ENCODE assay signal across 9 cellular contexts in genomic region chr9:81113408-81114124, GRCh38.
A peak's percentile ranks its signal among the peaks of the same experiment; 100 is the strongest.
DNase-seq lines count a peak whose midpoint lies in the region; ATAC-seq and TF ChIP-seq lines count a peak whose summit lies in the region.
"Had no signal": no experiment of that assay in that cellular context is flagged by ENCODE, and none has a peak within 500 bp of the region (broad histone marks: within the 10 kb centered on the region; RNA-seq: fewer than 3 reads in every experiment).

No MANE protein-coding gene starts in this region.

- POLR2A ChIA-PET in naive thymus-derived CD8-positive, alpha-beta T cell (lab: Charles Lee): no interaction called here

- peak overlapping the region; percentile 59 for H3K4me2 ChIP-seq in KMS-11

- peaks cover 24% of the 10 kb centered on the region for H3K4me1 ChIP-seq in KMS-11 (ENCODE audit: low read depth, poor library complexity, severe bottlenecking)
- H3K4me1 ChIP-seq in adrenal gland (replicated peaks in 1 of 2): no peaks in the 10 kb centered on the region
- H3K4me1 ChIP-seq in esophagus squamous epithelium: peaks cover 0 to 6% (median 0%) of the 10 kb centered on the region in 3 donors
- H3K4me1 ChIP-seq in tibial artery: no peaks in the 10 kb centered on the region
- H3K4me1 ChIP-seq: ascending aorta had no signal

- peaks cover 0 to 3% (median 0%) of the 10 kb centered on the region in 9 donors for H3K9me3 Mint-ChIP-seq in naive thymus-derived CD8-positive, alpha-beta T cell

- H3K36me3 ChIP-seq in KMS-11 (ENCODE audit: insufficient read depth) (no peaks in the 10 kb centered on the region), adrenal gland (replicated peaks in 1 of 2) (no peaks in the 10 kb centered on the region), esophagus squamous epithelium (no peaks in the 10 kb centered on the region), tibial artery (no peaks in the 10 kb centered on the region)
- H3K36me3 ChIP-seq: ascending aorta had no signal

- no peaks in the 10 kb centered on the region for H4K20me1 ChIP-seq in KMS-11 (ENCODE audit: insufficient read depth)

- intact Hi-C loops in adrenal gland (cut with DNase I) (no loop called here), esophagus squamous epithelium (cut with DNase I) (no loop called here), tibial artery (cut with DNase I; ENCODE audit: low total_unique reads) (no loop called here)

- H3K27ac Mint-ChIP-seq in naive thymus-derived CD8-positive, alpha-beta T cell: peak overlapping the region in 7 of 10 donors; percentile 2 to 55 (median 11)

- H3K4me3 Mint-ChIP-seq in naive thymus-derived CD8-positive, alpha-beta T cell: peak overlapping the region in 8 of 10 donors; percentile 0 to 64 (median 24)

- WGBS in adrenal gland, 4 donors: 70 to 75% (median 72%) methylated on average over 7 of the region's 7 CpGs
- 58 to 76% methylated on average over 7 of the region's 7 CpGs for WGBS in esophagus squamous epithelium, 2 donors

- no peak for TF ChIP-seq CTCF in KMS-11 (conservative IDR thresholded peaks at IDR 0.05; ENCODE audit: low read depth, low read length)
- TF ChIP-seq CTCF in adrenal gland (IDR thresholded peaks at IDR 0.05): no peak
- no peak for TF ChIP-seq CTCF in esophagus squamous epithelium (IDR thresholded peaks at IDR 0.05)
- TF ChIP-seq CTCF in tibial artery (IDR thresholded peaks at IDR 0.05): no peak

- peak overlapping the region; percentile 58 for H3K27ac ChIP-seq in KMS-11
- H3K27ac ChIP-seq in adrenal gland: no peak overlapping the region
- H3K27ac ChIP-seq in esophagus squamous epithelium: no peak overlapping the region
- H3K27ac ChIP-seq in tibial artery: no peak overlapping the region
- H3K27ac ChIP-seq: ascending aorta had no signal

- TF ChIP-seq POLR2A in adrenal gland (IDR thresholded peaks at IDR 0.05) (no peak), esophagus squamous epithelium (IDR thresholded peaks at IDR 0.05) (no peak)

- no peaks in the 10 kb centered on the region for H3K36me3 Mint-ChIP-seq in naive thymus-derived CD8-positive, alpha-beta T cell

- no peaks in the 10 kb centered on the region for H3K79me2 ChIP-seq in KMS-11 (ENCODE audit: insufficient read depth, low read depth)

- peaks cover 7 to 19% (median 17%) of the 10 kb centered on the region in 4 donors for H3K4me1 Mint-ChIP-seq in naive thymus-derived CD8-positive, alpha-beta T cell

- H3K27me3 ChIP-seq in KMS-11 (ENCODE audit: insufficient read depth, low read depth) (no peaks in the 10 kb centered on the region), adrenal gland (no peaks in the 10 kb centered on the region), esophagus squamous epithelium (no peaks in the 10 kb centered on the region), tibial artery (no peaks in the 10 kb centered on the region)
- H3K27me3 ChIP-seq: ascending aorta had no signal

- H2AFZ ChIP-seq in KMS-11 (ENCODE audit: low read depth): peak overlapping the region; percentile 56

- DNase-seq in NOMO-1 treated with DMSO at 0.1 percent for 48 hours (lab: John Stamatoyannopoulos, UW; ENCODE audit: unreplicated experiment) (peak; percentile 93), adrenal gland (no peak), esophagus squamous epithelium (lab: John Stamatoyannopoulos, UW) (no peak), activated gamma-delta T cell treated with Interleukin-2 at 50 U/mL for 16 hours (no peak), tibial artery (no peak)
- DNase-seq in naive thymus-derived CD8-positive, alpha-beta T cell: peak in 3 of 10 donors; percentile 6 to 35 (median 23)

- H3K9ac ChIP-seq in KMS-11: peak overlapping the region; percentile 20; the same call in 1 of the 2 replicates

- no peaks in the 10 kb centered on the region for H3K9me3 ChIP-seq in adrenal gland (replicated peaks in 1 of 3)
- H3K9me3 ChIP-seq in esophagus squamous epithelium: no peaks in the 10 kb centered on the region
- H3K9me3 ChIP-seq in tibial artery: no peaks in the 10 kb centered on the region
- H3K9me3 ChIP-seq: ascending aorta had no signal

- peaks cover 0 to 12% (median 8%) of the 10 kb centered on the region in 5 donors for H3K27me3 Mint-ChIP-seq in naive thymus-derived CD8-positive, alpha-beta T cell

- peak; percentile 47 for ATAC-seq in GM21367 (IDR thresholded peaks at IDR 0.05; ENCODE audit: unreplicated experiment)
- peak; percentile 33 to 63 for ATAC-seq in naive thymus-derived CD8-positive, alpha-beta T cell

- H3K4me3 ChIP-seq in KMS-11 (IDR thresholded peaks at IDR 0.05; ENCODE audit: insufficient read depth, low read depth, low read length) (no peak overlapping the region), adrenal gland (no peak overlapping the region), esophagus squamous epithelium (no peak overlapping the region), tibial artery (no peak overlapping the region)
- H3K4me3 ChIP-seq: ascending aorta had no signal
